In genomic region chr7:28941633-28942032, GRCh38 we compare ENCODE assay signal across 1 cellular context.
TF ChIP-seq lines count a peak whose summit lies in the region.

No MANE protein-coding gene starts in this region.

TF ChIP-seq in GM23338, 12 proteins besides CTCF, POLR2A, EP300 and RAD21 (continued from another document):
- TF ChIP-seq ZNF462 (CRISPR knock-in tag; IDR thresholded peaks at IDR 0.05) (no peak), REST (IDR thresholded peaks at IDR 0.05; ENCODE audit: unreplicated experiment) (no peak), STAT1 (IDR thresholded peaks at IDR 0.05; ENCODE audit: unreplicated experiment) (no peak), JUNB (IDR thresholded peaks at IDR 0.05; ENCODE audit: unreplicated experiment) (no peak), EZH2 (IDR thresholded peaks at IDR 0.05; ENCODE audit: low read depth, unreplicated experiment) (no peak), NANOG (IDR thresholded peaks at IDR 0.05; ENCODE audit: borderline replicate concordance) (no peak), CREB1 (CRISPR knock-in tag; IDR thresholded peaks at IDR 0.05; ENCODE audit: low read depth) (no peak), ETS1 (IDR thresholded peaks at IDR 0.05) (no peak), POLR2AphosphoS5 (IDR thresholded peaks at IDR 0.05; ENCODE audit: low read depth) (no peak), ZNF114 (CRISPR knock-in tag; IDR thresholded peaks at IDR 0.05) (no peak), ZNF331 (CRISPR knock-in tag; IDR thresholded peaks at IDR 0.05; ENCODE audit: low read depth) (no peak)
